In genomic region chr3:60809857-60810256, GRCh38 we compare ENCODE assay signal across 12 cellular contexts.
A peak's percentile ranks its signal among the peaks of the same experiment; 100 is the strongest.
DNase-seq lines count a peak whose midpoint lies in the region; ATAC-seq lines count a peak whose summit lies in the region.
"Had no signal": no experiment of that assay in that cellular context is flagged by ENCODE, and none has a peak within 500 bp of the region (broad histone marks: within the 10 kb centered on the region; RNA-seq: fewer than 3 reads in every experiment).

No MANE protein-coding gene starts in this region.

- H3K4me3 ChIP-seq in skeletal muscle cell (ENCODE audit: low read depth, low read length): no peak overlapping the region
- H3K4me3 ChIP-seq: A549, adrenal gland had no signal

- ATAC-seq in esophagus mucosa (peak; percentile 87), HG02970 (IDR thresholded peaks at IDR 0.05; ENCODE audit: low FRiP score, unreplicated experiment) (no peak)
- ATAC-seq: A549 had no signal

- DNase-seq in NCI-H1417 (lab: John Stamatoyannopoulos, UW) (peak in 2 of 3 experiments; percentile 20 to 57), NCI-H1417 treated with DMSO at 0.1 percent for 48 hours (lab: John Stamatoyannopoulos, UW) (no peak), NCI-H524 treated with DMSO at 0.1 percent for 48 hours (lab: John Stamatoyannopoulos, UW) (peak; percentile 1), skeletal muscle cell (ENCODE audit: low read depth) (peak; percentile 10), NCI-H748 treated with DMSO at 0.1 percent for 48 hours (lab: John Stamatoyannopoulos, UW) (no peak), HT-29 (ENCODE audit: low spot score) (no peak)
- DNase-seq: activated CD4-positive, alpha-beta T cell treated with anti-CD3 and anti-CD28 coated beads for 48 hours; activated T-cell treated with anti-CD3 and anti-CD28 coated beads, Interleukin-2, amount 50 U/mL, for 48 hours; adrenal gland had no signal

Comparison
In these comparisons a context has a peak if more than half of its experiments do, and no peak if none do; other contexts are left out.
1. DNase-seq: peak in NCI-H1417 (2 of 3), NCI-H524 treated with DMSO at 0.1 percent for 48 hours (single experiment) and skeletal muscle cell (single experiment); none in NCI-H1417 treated with DMSO at 0.1 percent for 48 hours (single experiment), NCI-H748 treated with DMSO at 0.1 percent for 48 hours (single experiment) and HT-29 (single experiment).